ENCODE assay signal across 11 cellular contexts in genomic region chr10:71752391-71753090, GRCh38. TPM values are rescaled to one million over a fixed set of nuclear protein-coding genes. Genes with fewer than 3 reads are reported as not detected.
DNase-seq lines count a peak whose midpoint lies in the region; ATAC-seq and TF ChIP-seq lines count a peak whose summit lies in the region.
"Had no signal": no experiment of that assay in that cellular context is flagged by ENCODE, and none has a peak within 500 bp of the region (broad histone marks: within the 10 kb centered on the region; RNA-seq: fewer than 3 reads in every experiment).

No MANE protein-coding gene starts in this region.

- POLR2A ChIA-PET in activated B cell treated with CpG ODN at 0.5 μM for 24 hours (lab: Charles Lee): interaction anchor here (0.6 to 1.9 kb wide), 7 partner anchors 12 to 580 kb away, joined by 3 to 21 read pairs (median 7); partner anchors contain the start of gene VSIR

- no peaks in the 10 kb centered on the region for H3K27me3 ChIP-seq in thymus (ENCODE audit: control insufficient read depth, insufficient read depth)

- DNase-seq in activated T-cell treated with anti-CD3 and anti-CD28 coated beads, Interleukin-2, amount 50 U/mL, for 72 hours: peak in 1 of 2 donors; percentile 30
- DNase-seq in activated T-cell treated with anti-CD3 and anti-CD28 coated beads for 4 hours (no peak), activated B cell treated with CpG ODN at 0.5 μM for 24 hours (no peak), kidney tubule cell (ENCODE audit: low spot score) (peak; percentile 12), GM13976 (ENCODE audit: low spot score) (no peak), hepatic stellate cell (ENCODE audit: low spot score) (no peak)
- DNase-seq: mesenchymal stem cell, NCI-H1048 had no signal

- in situ Hi-C loops in GM13976 (cut with MboI; ENCODE audit: low sequenced_read_pairs, unreplicated experiment): no loop called here

- no peak for TF ChIP-seq CTCF in activated B cell treated with CpG ODN at 0.5 μM for 24 hours (IDR thresholded peaks at IDR 0.05)
- no peak for TF ChIP-seq CTCF in GM13976 (IDR thresholded peaks at IDR 0.05; ENCODE audit: borderline replicate concordance, control extremely low read depth, extremely low read depth, insufficient read depth, missing control alignments)

- H3K4me1 ChIP-seq in thymus (ENCODE audit: control insufficient read depth, insufficient read depth, low read length): peaks cover 86% of the 10 kb centered on the region

- H3K4me1 Mint-ChIP-seq in activated T-cell treated with anti-CD3 and anti-CD28 coated beads, Interleukin-2, amount 50 U/mL, for 72 hours (ENCODE audit: low read depth): peaks cover 96% of the 10 kb centered on the region
- peaks cover 82% of the 10 kb centered on the region for H3K4me1 Mint-ChIP-seq in activated B cell treated with CpG ODN at 0.5 μM for 24 hours

- H3K27ac Mint-ChIP-seq in activated T-cell treated with anti-CD3 and anti-CD28 coated beads, Interleukin-2, amount 50 U/mL, for 72 hours: peak overlapping the region; percentile 22
- H3K27ac Mint-ChIP-seq in activated B cell treated with CpG ODN at 0.5 μM for 24 hours: peak overlapping the region; percentile 83

- peaks cover 0 to 5% of the 10 kb centered on the region in 2 donors for H3K36me3 Mint-ChIP-seq in activated T-cell treated with anti-CD3 and anti-CD28 coated beads, Interleukin-2, amount 50 U/mL, for 72 hours (ENCODE audit: insufficient read depth in 2 of 2)
- H3K36me3 Mint-ChIP-seq in activated B cell treated with CpG ODN at 0.5 μM for 24 hours (ENCODE audit: low read depth): peaks cover 8% of the 10 kb centered on the region

- H3K4me3 Mint-ChIP-seq in activated T-cell treated with anti-CD3 and anti-CD28 coated beads, Interleukin-2, amount 50 U/mL, for 72 hours: peak overlapping the region in 1 of 2 donors; percentile 22
- peak overlapping the region; percentile 44 for H3K4me3 Mint-ChIP-seq in activated B cell treated with CpG ODN at 0.5 μM for 24 hours

- peak in 1 of 2 donors; percentile 7 for ATAC-seq in activated T-cell treated with anti-CD3 and anti-CD28 coated beads, Interleukin-2, amount 50 U/mL, for 72 hours (replicated peaks in 1 of 2)
- ATAC-seq in activated B cell treated with CpG ODN at 0.5 μM for 24 hours (ENCODE audit: low read depth) (peak; percentile 12), HG03378 (IDR thresholded peaks at IDR 0.05; ENCODE audit: unreplicated experiment) (no peak)

- peak overlapping the region; percentile 62 for H3K27ac ChIP-seq in thymus (ENCODE audit: low read depth)

- no peaks in the 10 kb centered on the region for H3K9me3 ChIP-seq in thymus (ENCODE audit: control insufficient read depth)

- no peaks in the 10 kb centered on the region for H3K27me3 Mint-ChIP-seq in activated T-cell treated with anti-CD3 and anti-CD28 coated beads, Interleukin-2, amount 50 U/mL, for 72 hours (ENCODE audit: low read depth)
- H3K27me3 Mint-ChIP-seq in activated B cell treated with CpG ODN at 0.5 μM for 24 hours: no peaks in the 10 kb centered on the region

- no peak overlapping the region for H3K4me3 ChIP-seq in thymus (ENCODE audit: low read length)

- H3K36me3 ChIP-seq in thymus (ENCODE audit: control insufficient read depth, insufficient read depth): peaks cover 20% of the 10 kb centered on the region

- H3K9me3 Mint-ChIP-seq in activated T-cell treated with anti-CD3 and anti-CD28 coated beads, Interleukin-2, amount 50 U/mL, for 72 hours: no peaks in the 10 kb centered on the region
- H3K9me3 Mint-ChIP-seq in activated B cell treated with CpG ODN at 0.5 μM for 24 hours: no peaks in the 10 kb centered on the region

- CTCF ChIA-PET in activated B cell treated with CpG ODN at 0.5 μM for 24 hours (lab: Charles Lee): interaction anchor here (0.7 to 1.7 kb wide), 5 partner anchors 15 to 143 kb away, joined by 3 to 10 read pairs (median 3); partner anchors contain the start of gene VSIR

- intact Hi-C loops in activated B cell treated with CpG ODN at 0.5 μM for 24 hours (cut with micrococcal nuclease): no loop called here

- 58% methylated on average over 8 of the region's 8 CpGs for WGBS in thymus

RNA-seq across cellular contexts. Expression of gene VSIR, which starts 20.8 kb away (rescaled TPM):
- 10 to 100 TPM; 70.1 to 70.5 TPM for total RNA-seq in activated T-cell treated with anti-CD3 and anti-CD28 coated beads, Interleukin-2, amount 50 U/mL, for 72 hours
- total RNA-seq in activated B cell treated with CpG ODN at 0.5 μM for 24 hours: 20.9 and 21.4 TPM in 2 replicates
- polyA plus RNA-seq in thymus: 51.8 TPM

RNA-seq across cellular contexts. Expression of gene C10orf105, which starts 33.0 kb away (rescaled TPM):
- under 1 TPM; 0.35 to 0.43 TPM for total RNA-seq in activated T-cell treated with anti-CD3 and anti-CD28 coated beads, Interleukin-2, amount 50 U/mL, for 72 hours
- total RNA-seq in activated B cell treated with CpG ODN at 0.5 μM for 24 hours: not detected in 2 replicates
- polyA plus RNA-seq in thymus: 0.68 TPM
- total RNA-seq: skeletal muscle tissue had no signal
